15 cellular contexts compared by ENCODE assay signal in the genomic region with DNA sequence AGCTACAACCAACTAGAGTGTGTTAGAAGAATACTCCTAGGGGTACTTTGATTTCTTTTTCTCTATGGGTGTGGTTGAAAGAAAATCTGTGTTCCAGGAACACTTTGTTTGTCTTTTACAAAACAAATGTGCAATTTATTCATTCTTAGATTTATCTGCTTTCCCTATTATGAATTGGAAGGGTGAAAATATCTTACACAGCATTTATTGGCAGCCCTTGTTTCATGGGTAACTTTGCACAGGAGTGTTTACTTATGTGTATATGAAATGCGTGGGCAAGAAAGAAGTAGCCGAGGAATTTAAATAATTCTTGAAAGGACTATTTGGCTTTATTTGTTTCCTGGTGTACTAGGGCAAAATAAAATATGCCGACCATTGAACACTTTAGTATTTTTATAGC.
DNase-seq lines count a peak whose midpoint lies in the region; ATAC-seq and TF ChIP-seq lines count a peak whose summit lies in the region.
"Had no signal": no experiment of that assay in that cellular context is flagged by ENCODE, and none has a peak within 500 bp of the region (broad histone marks: within the 10 kb centered on the region; RNA-seq: fewer than 3 reads in every experiment).

No MANE protein-coding gene starts in this region.

- no peaks in the 10 kb centered on the region for H3K9me3 Mint-ChIP-seq in osteocyte (ENCODE audit: unreplicated experiment)
- H3K9me3 Mint-ChIP-seq: CD8-positive, alpha-beta memory T cell had no signal

- intact Hi-C loops in A673 (cut with micrococcal nuclease; ENCODE audit: unreplicated experiment) = loop anchor here (2.0 kb wide), 1 partner anchor 44 kb away; no protein-coding TSS in a partner anchor

- CTCF ChIA-PET in A673 (lab: Charles Lee) = interaction anchor here (0.7 kb wide), 1 partner anchor 19 kb away, joined by 4 read pairs; no protein-coding TSS in a partner anchor
- CTCF ChIA-PET in HEK293 (lab: Yijun Ruan, JAX) = no interaction called here

- H3K27me3 Mint-ChIP-seq in osteocyte (ENCODE audit: unreplicated experiment) = no peaks in the 10 kb centered on the region

- H3K27me3 ChIP-seq in A673 (replicated peaks; ENCODE audit: insufficient read depth, low read depth, low read length, poor library complexity) = no peaks in the 10 kb centered on the region
- H3K27me3 ChIP-seq: brain microvascular endothelial cell, heart left ventricle, ovary had no signal

- H3K4me3 ChIP-seq in A673 (ENCODE audit: low read depth, low read length, poor library complexity, severe bottlenecking) (peak overlapping the region; percentile 40), HEK293 (ENCODE audit: low read depth, low read length) (no peak overlapping the region), coronary artery (no peak overlapping the region)
- H3K4me3 ChIP-seq: heart left ventricle, left ventricle myocardium inferior, ovary had no signal

- no peak for ATAC-seq in GM19463 (IDR thresholded peaks at IDR 0.05; ENCODE audit: unreplicated experiment)
- ATAC-seq in HG03025 (IDR thresholded peaks at IDR 0.05; ENCODE audit: low FRiP score, unreplicated experiment) = no peak
- ATAC-seq: HCT116, heart left ventricle had no signal

- H3K4me1 Mint-ChIP-seq in osteocyte (ENCODE audit: unreplicated experiment) = peaks cover 58% of the 10 kb centered on the region

- H3K9me3 ChIP-seq in A673 (ENCODE audit: low read depth, low read length, poor library complexity, severe bottlenecking) (no peaks in the 10 kb centered on the region), HEK293 (ENCODE audit: control insufficient read depth, insufficient read depth, low read depth, low read length) (no peaks in the 10 kb centered on the region)
- H3K9me3 ChIP-seq: heart left ventricle, left ventricle myocardium inferior, ovary had no signal

- no TSS peak for BruUV-seq in A673 (replicated peaks; lab: Mats Ljungman, UMichigan)

- TF ChIP-seq CTCF in A673 (conservative IDR thresholded peaks at IDR 0.05; ENCODE audit: low read depth, low read length) = no peak
- no peak for TF ChIP-seq CTCF in HEK293 (tag by site-specific recombination; IDR thresholded peaks at IDR 0.05)
- no peak for TF ChIP-seq CTCF in coronary artery (IDR thresholded peaks at IDR 0.05)
- no peak for TF ChIP-seq CTCF in osteocyte (IDR thresholded peaks at IDR 0.05)

- H3K27ac Mint-ChIP-seq in osteocyte (ENCODE audit: unreplicated experiment) = peak overlapping the region; percentile 97

- peaks cover 44% of the 10 kb centered on the region for H3K4me1 ChIP-seq in A673 (ENCODE audit: insufficient read depth, low read length, poor library complexity, severe bottlenecking)
- peaks cover 15% of the 10 kb centered on the region for H3K4me1 ChIP-seq in HEK293 (ENCODE audit: control insufficient read depth, insufficient read depth, low read length)

- peak overlapping the region; percentile 84 for H3K27ac ChIP-seq in A673 (ENCODE audit: low read depth, low read length, poor library complexity, severe bottlenecking)
- H3K27ac ChIP-seq in HEK293 (ENCODE audit: extremely low read depth, low read depth, low read length) = no peak overlapping the region
- peak overlapping the region; percentile 45 to 58 for H3K27ac ChIP-seq in coronary artery
- H3K27ac ChIP-seq: brain microvascular endothelial cell, ovary had no signal

- peak overlapping the region; percentile 16 for H3K4me3 Mint-ChIP-seq in osteocyte (ENCODE audit: unreplicated experiment)

- peaks cover 17% of the 10 kb centered on the region for H3K36me3 Mint-ChIP-seq in osteocyte (ENCODE audit: unreplicated experiment)

- no peaks in the 10 kb centered on the region for H3K36me3 ChIP-seq in A673 (ENCODE audit: insufficient read depth, low read length, poor library complexity, severe bottlenecking)
- H3K36me3 ChIP-seq in HEK293 (ENCODE audit: control insufficient read depth in 2 of 2, insufficient read depth in 1 of 2, low read length in 2 of 2) = peaks cover 0 to 2% of the 10 kb centered on the region in 2 experiments; a peak in 1 of 3 replicates
- H3K36me3 ChIP-seq: brain microvascular endothelial cell, left ventricle myocardium inferior, ovary had no signal

- DNase-seq in A673 (ENCODE audit: low spot score) (no peak), coronary artery (ENCODE audit: low spot score) (no peak), osteocyte (ENCODE audit: extremely low spot score, unreplicated experiment) (no peak), HPDE6-E6E7 (ENCODE audit: extremely low spot score) (no peak)
- no peak for DNase-seq in activated effector memory CD4-positive, alpha-beta T cell treated with anti-CD3 and anti-CD28 coated beads, Interleukin-2, amount 50 U/mL, for 16 hours
- DNase-seq: brain microvascular endothelial cell; CD8-positive, alpha-beta memory T cell; heart left ventricle; left ventricle myocardium inferior; NCI-H1105 treated with DMSO at 0.1 percent for 48 hours; ovary had no signal

- POLR2A ChIA-PET in A673 (lab: Charles Lee; ENCODE audit: low non-redundant PET) = no interaction called here
- POLR2A ChIA-PET in HEK293 (lab: Yijun Ruan, JAX) = no interaction called here

TF ChIP-seq in HEK293, 187 proteins besides CTCF, POLR2A, EP300 and RAD21:
- no peak for TF ChIP-seq ZNF785 (tag by site-specific recombination; IDR thresholded peaks at IDR 0.05)
- TF ChIP-seq PRDM6 (tag by site-specific recombination; IDR thresholded peaks at IDR 0.05) = peak; percentile 20; the same call in 1 of the 2 replicates
